ENCODE assay signal across 8 cellular contexts in the genomic region with DNA sequence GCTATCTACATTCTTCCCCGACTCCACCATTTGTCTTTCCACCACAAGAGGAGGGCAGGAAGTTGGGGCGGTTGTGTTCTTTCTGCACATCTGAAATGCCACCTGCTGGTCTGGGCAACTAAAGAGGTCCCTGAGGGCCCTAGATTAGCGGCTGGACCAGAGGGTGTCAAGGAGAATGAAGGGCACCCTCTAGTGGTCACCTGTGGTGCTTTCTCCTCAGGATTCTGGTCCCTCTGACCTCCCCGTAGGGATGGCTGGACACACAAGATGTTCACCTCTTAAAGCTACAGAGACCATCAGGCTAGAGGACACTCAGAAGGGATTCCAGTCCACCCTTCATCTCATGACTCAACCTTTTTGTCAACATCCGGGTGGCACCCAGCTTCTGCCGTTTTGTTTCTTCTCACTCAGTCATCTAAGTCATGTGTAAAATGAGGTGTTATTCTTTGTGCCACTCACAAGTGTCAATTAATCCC. TPM values are rescaled to one million over a fixed set of nuclear protein-coding genes. Genes with fewer than 3 reads are reported as not detected.
A peak's percentile ranks its signal among the peaks of the same experiment; 100 is the strongest.
DNase-seq lines count a peak whose midpoint lies in the region; ATAC-seq and TF ChIP-seq lines count a peak whose summit lies in the region.

No MANE protein-coding gene starts in this region.

- peaks cover 39% of the 10 kb centered on the region for H3K4me1 ChIP-seq in CD8-positive, alpha-beta memory T cell (ENCODE audit: insufficient read depth, low read length)
- H3K4me1 ChIP-seq in foreskin keratinocyte (no peaks in the 10 kb centered on the region), psoas muscle (peaks cover 7% of the 10 kb centered on the region)

- peak; percentile 61 for ATAC-seq in activated CD8-positive, alpha-beta T cell treated with anti-CD3 and anti-CD28 coated beads, Interleukin-2, amount 10 ng/mL, durations not matched to agents 7 days and 5 days
- ATAC-seq in foreskin keratinocyte (peak; percentile 35), psoas muscle (peak in 3 of 4 donors; percentile 34 to 62 (median 43)), GM19328 (IDR thresholded peaks at IDR 0.05; ENCODE audit: unreplicated experiment) (no peak)

- TF ChIP-seq CTCF in GM20000 (IDR thresholded peaks at IDR 0.05; ENCODE audit: extremely low read depth, missing control alignments) = peak; percentile 72
- peak; percentile 66 for TF ChIP-seq CTCF in foreskin keratinocyte (conservative IDR thresholded peaks at IDR 0.05)
- TF ChIP-seq CTCF in psoas muscle (IDR thresholded peaks at IDR 0.05) = peak; percentile 33

- H3K9me3 Mint-ChIP-seq in CD8-positive, alpha-beta memory T cell = peaks cover 0 to 4% (median 0%) of the 10 kb centered on the region in 5 donors
- H3K9me3 Mint-ChIP-seq in activated CD8-positive, alpha-beta T cell treated with anti-CD3 and anti-CD28 coated beads, Interleukin-2, amount 10 ng/mL, durations not matched to agents 7 days and 5 days (ENCODE audit: insufficient read depth) = no peaks in the 10 kb centered on the region

- peak overlapping the region; percentile 70 to 96 (median 82) for H3K27ac Mint-ChIP-seq in CD8-positive, alpha-beta memory T cell
- H3K27ac Mint-ChIP-seq in activated CD8-positive, alpha-beta T cell treated with anti-CD3 and anti-CD28 coated beads, Interleukin-2, amount 10 ng/mL, durations not matched to agents 7 days and 5 days = peak overlapping the region; percentile 36

- WGBS in psoas muscle, 3 donors = 32 to 37% (median 35%) methylated on average over 6 of the region's 6 CpGs

- no peaks in the 10 kb centered on the region for H3K9me3 ChIP-seq in CD8-positive, alpha-beta memory T cell (ENCODE audit: low read length)
- H3K9me3 ChIP-seq in psoas muscle = no peaks in the 10 kb centered on the region

- peaks cover 52 to 63% (median 56%) of the 10 kb centered on the region in 3 donors for H3K4me1 Mint-ChIP-seq in CD8-positive, alpha-beta memory T cell
- peaks cover 30% of the 10 kb centered on the region for H3K4me1 Mint-ChIP-seq in activated CD8-positive, alpha-beta T cell treated with anti-CD3 and anti-CD28 coated beads, Interleukin-2, amount 10 ng/mL, durations not matched to agents 7 days and 5 days (ENCODE audit: low read depth)

- POLR2A ChIA-PET in CD8-positive, alpha-beta memory T cell (lab: Charles Lee) = interaction anchor here (1.7 kb wide), 1 partner anchor 10 kb away, joined by 17 read pairs; no protein-coding TSS in a partner anchor
- POLR2A ChIA-PET in activated CD8-positive, alpha-beta T cell treated with anti-CD3 and anti-CD28 coated beads, Interleukin-2, amount 10 ng/mL, durations not matched to agents 7 days and 5 days (lab: Charles Lee) = interaction anchor here (1.5 to 2.1 kb wide), 2 partner anchors 10 to 45 kb away, joined by 3 to 7 read pairs; no protein-coding TSS in a partner anchor

- intact Hi-C loops in psoas muscle (cut with DNase I) = no loop called here

- H3K4me3 ChIP-seq in CD8-positive, alpha-beta memory T cell (ENCODE audit: low read length) = no peak overlapping the region
- no peak overlapping the region for H3K4me3 ChIP-seq in psoas muscle

- H3K27me3 Mint-ChIP-seq in CD8-positive, alpha-beta memory T cell = no peaks in the 10 kb centered on the region
- H3K27me3 Mint-ChIP-seq in activated CD8-positive, alpha-beta T cell treated with anti-CD3 and anti-CD28 coated beads, Interleukin-2, amount 10 ng/mL, durations not matched to agents 7 days and 5 days (ENCODE audit: low read depth) = no peaks in the 10 kb centered on the region

- H3K36me3 Mint-ChIP-seq in CD8-positive, alpha-beta memory T cell = peaks cover 1 to 6% (median 4%) of the 10 kb centered on the region in 3 donors
- H3K36me3 Mint-ChIP-seq in activated CD8-positive, alpha-beta T cell treated with anti-CD3 and anti-CD28 coated beads, Interleukin-2, amount 10 ng/mL, durations not matched to agents 7 days and 5 days (ENCODE audit: low read depth) = no peaks in the 10 kb centered on the region

- peak overlapping the region in 5 of 7 donors; percentile 8 to 59 (median 54) for H3K4me3 Mint-ChIP-seq in CD8-positive, alpha-beta memory T cell
- H3K4me3 Mint-ChIP-seq in activated CD8-positive, alpha-beta T cell treated with anti-CD3 and anti-CD28 coated beads, Interleukin-2, amount 10 ng/mL, durations not matched to agents 7 days and 5 days = no peak overlapping the region

- peak overlapping the region; percentile 41 for H3K27ac ChIP-seq in CD8-positive, alpha-beta memory T cell (ENCODE audit: low read depth, low read length)
- no peak overlapping the region for H3K27ac ChIP-seq in foreskin keratinocyte
- no peak overlapping the region for H3K27ac ChIP-seq in psoas muscle

- no peaks in the 10 kb centered on the region for H3K36me3 ChIP-seq in CD8-positive, alpha-beta memory T cell (ENCODE audit: insufficient read depth, low read length)
- no peaks in the 10 kb centered on the region for H3K36me3 ChIP-seq in psoas muscle (ENCODE audit: insufficient read depth in 1 of 2, low read depth in 1 of 2)

- CTCF ChIA-PET in CD8-positive, alpha-beta memory T cell (lab: Charles Lee) = interaction anchor here (1.0 to 4.0 kb wide), 6 partner anchors 10 to 44 kb away, joined by 3 to 25 read pairs (median 8); no protein-coding TSS in a partner anchor
- CTCF ChIA-PET in activated CD8-positive, alpha-beta T cell treated with anti-CD3 and anti-CD28 coated beads, Interleukin-2, amount 10 ng/mL, durations not matched to agents 7 days and 5 days (lab: Charles Lee) = interaction anchor here (0.6 to 2.8 kb wide), 13 partner anchors 9 to 202 kb away, joined by 3 to 22 read pairs (median 4); partner anchors contain the start of gene C1QBP

- H3K27me3 ChIP-seq in CD8-positive, alpha-beta memory T cell (ENCODE audit: insufficient read depth, low read length, poor library complexity, severe bottlenecking) = no peaks in the 10 kb centered on the region
- H3K27me3 ChIP-seq in foreskin keratinocyte (no peaks in the 10 kb centered on the region), psoas muscle (ENCODE audit: insufficient read depth in 3 of 3, low read length in 2 of 3) (no peaks in the 10 kb centered on the region)

- DNase-seq in CD8-positive, alpha-beta memory T cell = peak in 4 of 5 donors; percentile 7 to 58 (median 30)
- DNase-seq in GM20000 (ENCODE audit: low spot score) = peak; percentile 57
- peak; percentile 45 for DNase-seq in NCI-H226
- peak; percentile 70 for DNase-seq in activated CD8-positive, alpha-beta T cell treated with anti-CD3 and anti-CD28 coated beads, Interleukin-2, amount 10 ng/mL, durations not matched to agents 7 days and 5 days
- DNase-seq in foreskin keratinocyte = peak in 1 of 2 donors; percentile 33
- no peak for DNase-seq in psoas muscle
- DNase-seq in effector CD4-positive, alpha-beta T cell = no peak

RNA-seq across cellular contexts. Expression of gene SCIMP, which starts 2.9 kb away (rescaled TPM):
- total RNA-seq in CD8-positive, alpha-beta memory T cell = under 1 TPM; 0.22 TPM
- 0.81 TPM for polyA plus RNA-seq in CD8-positive, alpha-beta memory T cell
- not detected for total RNA-seq in activated CD8-positive, alpha-beta T cell treated with anti-CD3 and anti-CD28 coated beads, Interleukin-2, amount 10 ng/mL, durations not matched to agents 7 days and 5 days
- not detected in 2 replicates for total RNA-seq in foreskin keratinocyte
- polyA plus RNA-seq in foreskin keratinocyte = not detected in 2 replicates
- total RNA-seq in psoas muscle = under 1 TPM; 0.37 to 0.74 (median 0.50) TPM
- polyA plus RNA-seq in psoas muscle = under 1 TPM; 0.12 to 0.55 (median 0.27) TPM

RNA-seq across cellular contexts. Expression of gene RABEP1, which starts 44.5 kb away (rescaled TPM):
- total RNA-seq in CD8-positive, alpha-beta memory T cell = 10 to 100 TPM; 60.9 to 64.0 TPM
- polyA plus RNA-seq in CD8-positive, alpha-beta memory T cell = 44.4 TPM
- 10 to 100 TPM; 37.5 to 37.8 TPM for total RNA-seq in activated CD8-positive, alpha-beta T cell treated with anti-CD3 and anti-CD28 coated beads, Interleukin-2, amount 10 ng/mL, durations not matched to agents 7 days and 5 days
- 37.9 and 41.5 TPM in 2 replicates for total RNA-seq in foreskin keratinocyte
- 10.2 and 15.6 TPM in 2 replicates for polyA plus RNA-seq in foreskin keratinocyte
- 10 to 100 TPM; 69.9 to 86.1 (median 80.1) TPM for total RNA-seq in psoas muscle
- polyA plus RNA-seq in psoas muscle = 100 to 1,000 TPM in 1 of 3 donors, 10 to 100 TPM in 2; 33.4 to 106 (median 36.3) TPM

RNA-seq across cellular contexts. Expression of gene ZNF594, which starts 45.9 kb away (rescaled TPM):
- total RNA-seq in CD8-positive, alpha-beta memory T cell = 10 to 100 TPM; 11.7 to 14.9 TPM
- 1.2 TPM for polyA plus RNA-seq in CD8-positive, alpha-beta memory T cell
- 10 to 100 TPM; 11.8 to 12.7 TPM for total RNA-seq in activated CD8-positive, alpha-beta T cell treated with anti-CD3 and anti-CD28 coated beads, Interleukin-2, amount 10 ng/mL, durations not matched to agents 7 days and 5 days
- total RNA-seq in foreskin keratinocyte (2.9 and 3.7 TPM in 2 replicates), psoas muscle (1 to 10 TPM; 1.5 to 4.0 (median 3.1) TPM)
- polyA plus RNA-seq in foreskin keratinocyte (0.26 and 0.39 TPM in 2 replicates), psoas muscle (1 to 10 TPM; 1.1 to 6.6 (median 1.2) TPM)

Comparison
In these comparisons a context has a peak if more than half of its experiments do, and no peak if none do; other contexts are left out.
1. DNase-seq: peak in CD8-positive, alpha-beta memory T cell (4 of 5), GM20000 (single experiment), NCI-H226 (single experiment) and activated CD8-positive, alpha-beta T cell treated with anti-CD3 and anti-CD28 coated beads, Interleukin-2, amount 10 ng/mL, durations not matched to agents 7 days and 5 days (single experiment); none in psoas muscle (0 of 2) and effector CD4-positive, alpha-beta T cell (single experiment).
2. Peak in every context shown above with its lines, with median percentiles within 50 percentile points of each other: CTCF ChIP-seq.